ENCODE assay signal across 17 cellular contexts in genomic region chr6:13398081-13398406, GRCh38.
DNase-seq lines count a peak whose midpoint lies in the region; ATAC-seq and TF ChIP-seq lines count a peak whose summit lies in the region.
"Had no signal": no experiment of that assay in that cellular context is flagged by ENCODE, and none has a peak within 500 bp of the region (broad histone marks: within the 10 kb centered on the region; RNA-seq: fewer than 3 reads in every experiment).

No MANE protein-coding gene starts in this region.

- no peaks in the 10 kb centered on the region for H3K9me3 Mint-ChIP-seq in GM23338
- H3K9me3 Mint-ChIP-seq: H9 had no signal

- H4K8ac ChIP-seq in mesenchymal stem cell (ENCODE audit: low read length), result no peak overlapping the region

- 92% methylated on average over 4 of the region's 6 CpGs for WGBS in mesenchymal stem cell

- H2BK120ac ChIP-seq in mesenchymal stem cell (ENCODE audit: low read depth, low read length), result no peak overlapping the region

- no peak overlapping the region for H3K23ac ChIP-seq in mesenchymal stem cell (ENCODE audit: low read length in 2 of 2)

- H3K9me2 ChIP-seq in GM23338 (ENCODE audit: insufficient read depth), result peaks cover 5% of the 10 kb centered on the region; the same call in 1 of the 2 replicates

- no peak overlapping the region for H3K18ac ChIP-seq in mesenchymal stem cell (ENCODE audit: low read depth in 1 of 2, low read length in 2 of 2)

- H3K9me3 ChIP-seq in neutrophil (no peaks in the 10 kb centered on the region), mesenchymal stem cell (ENCODE audit: control insufficient read depth, low read length) (no peaks in the 10 kb centered on the region)
- H3K9me3 ChIP-seq: colonic mucosa, right lobe of liver had no signal

- H3K4me1 Mint-ChIP-seq in GM23338, result peaks cover 40% of the 10 kb centered on the region

- H3K4me2 ChIP-seq in GM23338, result peak overlapping the region; percentile 35; the same call in 1 of the 2 replicates
- H3K4me2 ChIP-seq in mesenchymal stem cell (ENCODE audit: low read length, poor library complexity, severe bottlenecking), result no peak overlapping the region

- no peak overlapping the region for H2BK12ac ChIP-seq in mesenchymal stem cell (ENCODE audit: low read length in 2 of 2)

- no peak overlapping the region for H3K4me3 Mint-ChIP-seq in GM23338
- H3K4me3 Mint-ChIP-seq: activated CD8-positive, alpha-beta memory T cell treated with anti-CD3 and anti-CD28 coated beads, Interleukin-2, amount 10 ng/mL, durations not matched to agents 7 days and 5 days; H9 had no signal

- H4K91ac ChIP-seq in mesenchymal stem cell (ENCODE audit: low read length), result no peak overlapping the region

- no peak overlapping the region for H2BK5ac ChIP-seq in mesenchymal stem cell (ENCODE audit: low read depth, low read length, poor library complexity, severe bottlenecking)

- no peaks in the 10 kb centered on the region for H3K36me3 Mint-ChIP-seq in GM23338 (ENCODE audit: low read depth)
- H3K36me3 Mint-ChIP-seq: activated CD8-positive, alpha-beta memory T cell treated with anti-CD3 and anti-CD28 coated beads, Interleukin-2, amount 10 ng/mL, durations not matched to agents 7 days and 5 days had no signal

- H4K20me1 ChIP-seq in GM23338 (replicated peaks; ENCODE audit: insufficient read depth), result no peaks in the 10 kb centered on the region

- no peak overlapping the region for H3K4ac ChIP-seq in mesenchymal stem cell (ENCODE audit: low read depth in 1 of 2, low read length in 2 of 2)

- no peak overlapping the region for H3K14ac ChIP-seq in mesenchymal stem cell (ENCODE audit: low read length in 2 of 2)

- H3K9ac ChIP-seq in mesenchymal stem cell (ENCODE audit: low read length), result no peak overlapping the region

- peaks cover 9% of the 10 kb centered on the region for H3K27me3 Mint-ChIP-seq in GM23338 (ENCODE audit: insufficient read depth, low read depth, poor library complexity)
- H3K27me3 Mint-ChIP-seq: activated CD8-positive, alpha-beta memory T cell treated with anti-CD3 and anti-CD28 coated beads, Interleukin-2, amount 10 ng/mL, durations not matched to agents 7 days and 5 days had no signal

- H3K36me3 ChIP-seq in GM23338 (ENCODE audit: insufficient read depth) (no peaks in the 10 kb centered on the region), neutrophil (no peaks in the 10 kb centered on the region), mesenchymal stem cell (ENCODE audit: control insufficient read depth in 1 of 2, insufficient read depth in 2 of 2, low read depth in 1 of 2, low read length in 2 of 2) (no peaks in the 10 kb centered on the region)
- H3K36me3 ChIP-seq: colonic mucosa, right lobe of liver had no signal

- no peak overlapping the region for H2AK5ac ChIP-seq in mesenchymal stem cell (ENCODE audit: low read length, severe bottlenecking)

- peaks cover 9% of the 10 kb centered on the region for H3K79me1 ChIP-seq in mesenchymal stem cell (replicated peaks; ENCODE audit: low read length, poor library complexity, severe bottlenecking)

- H2BK15ac ChIP-seq in mesenchymal stem cell (ENCODE audit: low read depth, poor library complexity, severe bottlenecking), result no peak overlapping the region

- DNase-seq in GM23338 (ENCODE audit: low spot score) (no peak), NCI-H226 (peak; percentile 74), epithelial cell of prostate (ENCODE audit: low read depth, low spot score) (peak; percentile 45), mesenchymal stem cell (no peak), SKM-1 treated with dmso at 0.1 percent for 144 hours (lab: John Stamatoyannopoulos, UW; ENCODE audit: unreplicated experiment) (no peak), amniotic stem cell (lab: John Stamatoyannopoulos, UW) (no peak)
- DNase-seq: activated CD4-positive, CD25-positive, alpha-beta regulatory T cell treated with anti-CD3 and anti-CD28 coated beads, Interleukin-2, amount 50 U/mL, for 72 hours; activated CD8-positive, alpha-beta memory T cell treated with anti-CD3 and anti-CD28 coated beads, Interleukin-2, amount 10 ng/mL, durations not matched to agents 7 days and 5 days; GF-D8; NCI-H1105; occipital lobe; right lobe of liver; SHP77 treated with DMSO at 0.1 percent for 48 hours had no signal

- no peak overlapping the region for H3K4me3 ChIP-seq in GM23338
- no peak overlapping the region for H3K4me3 ChIP-seq in neutrophil (ENCODE audit: low read depth in 1 of 2, low read length in 1 of 2)
- no peak overlapping the region for H3K4me3 ChIP-seq in mesenchymal stem cell (ENCODE audit: insufficient read depth in 1 of 2, low read depth in 1 of 2, low read length in 2 of 2)
- H3K4me3 ChIP-seq: colonic mucosa, right lobe of liver had no signal

- H3K4me1 ChIP-seq in GM23338 (ENCODE audit: insufficient read depth) (peaks cover 10% of the 10 kb centered on the region), neutrophil (ENCODE audit: control insufficient read depth in 1 of 2, insufficient read depth in 1 of 2, low read depth in 1 of 2, low read length in 1 of 2) (peaks cover 46 to 57% of the 10 kb centered on the region in 2 experiments), mesenchymal stem cell (ENCODE audit: control insufficient read depth, insufficient read depth, low read depth, low read length) (peaks cover 5% of the 10 kb centered on the region)

- H2AFZ ChIP-seq in GM23338 (no peak overlapping the region), mesenchymal stem cell (ENCODE audit: low read depth, low read length) (no peak overlapping the region)

- no peaks in the 10 kb centered on the region; the same call in 1 of the 2 replicates for H3K79me2 ChIP-seq in GM23338 (replicated peaks; ENCODE audit: insufficient read depth)

- H3K27me3 ChIP-seq in GM23338 (ENCODE audit: insufficient read depth) (no peaks in the 10 kb centered on the region), neutrophil (no peaks in the 10 kb centered on the region), mesenchymal stem cell (ENCODE audit: control insufficient read depth in 1 of 2, insufficient read depth in 1 of 2, low read length in 2 of 2) (no peaks in the 10 kb centered on the region)
- H3K27me3 ChIP-seq: colonic mucosa, right lobe of liver had no signal

- H3F3A ChIP-seq in GM23338 (replicated peaks; ENCODE audit: low read depth), result 0 out of 2 replicates have a peak, but pooled peaks cover 3% of the 10 kb centered on the region

- ATAC-seq in GM23338 (no peak), HG03378 (IDR thresholded peaks at IDR 0.05; ENCODE audit: unreplicated experiment) (no peak)
- ATAC-seq: activated CD8-positive, alpha-beta memory T cell treated with anti-CD3 and anti-CD28 coated beads, Interleukin-2, amount 10 ng/mL, durations not matched to agents 7 days and 5 days; right lobe of liver had no signal

- TF ChIP-seq CTCF in GM23338 (conservative IDR thresholded peaks at IDR 0.05; ENCODE audit: low read depth in 2 of 2) (no peak), neutrophil (IDR thresholded peaks at IDR 0.05) (no peak)

- H3K27ac Mint-ChIP-seq in GM23338, result no peak overlapping the region
- H3K27ac Mint-ChIP-seq: activated CD8-positive, alpha-beta memory T cell treated with anti-CD3 and anti-CD28 coated beads, Interleukin-2, amount 10 ng/mL, durations not matched to agents 7 days and 5 days had no signal

- H3K27ac ChIP-seq in GM23338 (ENCODE audit: low read depth) (no peak overlapping the region), epithelial cell of prostate (peak overlapping the region; percentile 51), neutrophil (peak overlapping the region; percentile 70), mesenchymal stem cell (ENCODE audit: low read length, poor library complexity, severe bottlenecking) (no peak overlapping the region)
- H3K27ac ChIP-seq: colonic mucosa, right lobe of liver had no signal

TF ChIP-seq in GM23338, 12 proteins besides CTCF, POLR2A, EP300 and RAD21:
- no peak for TF ChIP-seq EZH2 (IDR thresholded peaks at IDR 0.05; ENCODE audit: low read depth, unreplicated experiment)
- TF ChIP-seq EZH2phosphoT487 (IDR thresholded peaks at IDR 0.05; ENCODE audit: unreplicated experiment), result no peak
- no peak for TF ChIP-seq STAT1 (IDR thresholded peaks at IDR 0.05; ENCODE audit: unreplicated experiment)
- TF ChIP-seq CREB1 (CRISPR knock-in tag; IDR thresholded peaks at IDR 0.05; ENCODE audit: low read depth), result no peak
- TF ChIP-seq REST (IDR thresholded peaks at IDR 0.05; ENCODE audit: unreplicated experiment), result no peak
- no peak for TF ChIP-seq ETS1 (IDR thresholded peaks at IDR 0.05)

Comparison
In these comparisons a context has a peak if more than half of its experiments do, and no peak if none do; other contexts are left out.
1. DNase-seq: peak in NCI-H226 (single experiment) and epithelial cell of prostate (single experiment); none in GM23338 (single experiment), mesenchymal stem cell (single experiment), SKM-1 treated with dmso at 0.1 percent for 144 hours (single experiment) and amniotic stem cell (single experiment).
2. H3K27ac ChIP-seq: peak in epithelial cell of prostate (single experiment) and neutrophil (single experiment); none in GM23338 (single experiment) and mesenchymal stem cell (single experiment).